Comparison of ENCODE assay signal across 8 cellular contexts in the genomic region with DNA sequence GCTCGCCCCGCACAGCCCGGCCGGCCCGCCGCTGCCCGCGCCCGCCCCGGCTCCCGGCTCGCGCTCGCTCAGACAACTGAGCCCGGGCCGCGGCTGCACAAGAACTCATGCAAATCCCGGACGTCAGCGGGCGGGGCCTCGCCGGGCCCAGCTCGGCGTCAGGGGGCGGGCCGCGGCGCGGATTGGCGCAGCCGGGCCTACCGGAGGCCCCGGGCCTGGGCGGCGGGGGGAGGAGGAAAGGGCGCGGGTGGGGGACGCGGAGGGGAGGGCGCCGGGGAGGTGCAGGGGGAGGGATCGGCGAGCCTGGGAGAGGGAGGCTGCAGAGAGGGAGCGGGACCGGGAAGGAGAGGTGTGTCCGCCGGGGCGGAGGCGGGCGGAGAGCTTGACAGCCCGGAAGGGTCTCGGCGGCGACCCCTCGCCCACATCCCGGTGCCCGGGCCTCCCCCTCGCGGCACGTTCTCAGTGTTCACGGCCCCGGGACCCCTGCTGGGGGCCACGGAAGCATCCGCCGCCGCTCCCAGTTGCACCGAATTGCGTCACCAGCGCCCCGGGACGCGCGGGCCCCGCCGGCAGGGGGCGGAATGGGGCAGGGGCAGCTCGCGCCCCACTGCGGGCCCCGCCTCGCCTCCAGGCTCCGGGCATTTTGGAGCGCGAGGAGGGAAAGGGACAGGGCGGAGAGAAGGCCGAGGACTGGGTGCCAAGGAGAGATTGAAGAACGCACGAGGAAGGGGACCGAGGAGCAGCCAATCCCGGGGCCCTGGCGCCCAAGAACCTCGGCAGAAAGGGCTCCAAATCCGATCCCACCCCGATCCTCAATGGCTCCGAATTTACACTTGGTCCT. TPM values are rescaled to one million over a fixed set of nuclear protein-coding genes. Genes with fewer than 3 reads are reported as not detected.
DNase-seq lines count a peak whose midpoint lies in the region; ATAC-seq and TF ChIP-seq lines count a peak whose summit lies in the region.

A gene (minus strand): TSS at position 78 of the 841 bp plus-strand sequence. CDS start 189 bp downstream, outside the sequence.

- H3K27ac ChIP-seq in SU-DHL-6 (ENCODE audit: low read depth, low read length) (peak within 1 kb of the TSS; percentile 92), trophoblast cell (ENCODE audit: low read depth, low read length) (peak within 1 kb of the TSS; percentile 50), tibial nerve (peak within 1 kb of the TSS; percentile 84 to 94 (median 94))

- H2AFZ ChIP-seq in SU-DHL-6 (ENCODE audit: low read depth, low read length, severe bottlenecking) (peak within 1 kb of the TSS; percentile 89), trophoblast cell (ENCODE audit: insufficient read depth, low read length, poor library complexity) (peak within 1 kb of the TSS; percentile 84)

- H3K27ac Mint-ChIP-seq in HFFc6 = peak within 1 kb of the TSS; percentile 90
- H3K27ac Mint-ChIP-seq in activated naive CD8-positive, alpha-beta T cell treated with anti-CD3 and anti-CD28 coated beads, Interleukin-2, amount 10 ng/mL, durations not matched to agents 7 days and 5 days = peak within 1 kb of the TSS; percentile 96

- H3K79me2 ChIP-seq in SU-DHL-6 (ENCODE audit: insufficient read depth, low read length) = peaks cover 23% of the 10 kb centered on the region
- H3K79me2 ChIP-seq in trophoblast cell (ENCODE audit: control insufficient read depth, insufficient read depth, low read length, poor library complexity) = peaks cover 4% of the 10 kb centered on the region

- H3K4me1 ChIP-seq in trophoblast cell (ENCODE audit: control insufficient read depth in 1 of 2, insufficient read depth in 2 of 2, low read length in 2 of 2) (peaks cover 43 to 47% of the 10 kb centered on the region in 2 experiments), tibial nerve (peaks cover 0 to 87% (median 52%) of the 10 kb centered on the region in 4 donors)

- H3K9me2 ChIP-seq in SU-DHL-6 (replicated peaks; ENCODE audit: insufficient read depth, low read length) = no peaks in the 10 kb centered on the region

- peak within 1 kb of the TSS; percentile 65 for H4K8ac ChIP-seq in trophoblast cell (ENCODE audit: low read depth, low read length)

- peak within 1 kb of the TSS; percentile 47 for H2BK5ac ChIP-seq in trophoblast cell (ENCODE audit: low read depth, low read length, poor library complexity)

- H2BK12ac ChIP-seq in trophoblast cell (ENCODE audit: low read length) = peak within 1 kb of the TSS; percentile 23

- 0 out of 2 replicates have a peak, but pooled peaks cover 4% of the 10 kb centered on the region for H3K36me3 Mint-ChIP-seq in HFFc6 (ENCODE audit: low read depth)
- peaks cover 9% of the 10 kb centered on the region for H3K36me3 Mint-ChIP-seq in activated naive CD8-positive, alpha-beta T cell treated with anti-CD3 and anti-CD28 coated beads, Interleukin-2, amount 10 ng/mL, durations not matched to agents 7 days and 5 days

- H3K4me2 ChIP-seq in SU-DHL-6 (ENCODE audit: low read depth, low read length, poor library complexity, severe bottlenecking) = peak within 1 kb of the TSS; percentile 96
- peak within 1 kb of the TSS; percentile 80 for H3K4me2 ChIP-seq in trophoblast cell (ENCODE audit: low read length)

- peak; percentile 73 to 87 for TF ChIP-seq POLR2A in tibial nerve (IDR thresholded peaks at IDR 0.05)

- POLR2A ChIA-PET in activated naive CD8-positive, alpha-beta T cell treated with anti-CD3 and anti-CD28 coated beads, Interleukin-2, amount 10 ng/mL, durations not matched to agents 7 days and 5 days (lab: Charles Lee) = interaction anchor here (0.6 to 5.2 kb wide), 24 partner anchors 10 to 161 kb away, joined by 3 to 76 read pairs (median 4); a partner anchor contains a TSS

- H3K4ac ChIP-seq in trophoblast cell (ENCODE audit: low read depth, low read length) = peak within 1 kb of the TSS; percentile 17

- H3K4me3 Mint-ChIP-seq in HFFc6 = peak within 1 kb of the TSS; percentile 97
- H3K4me3 Mint-ChIP-seq in activated naive CD8-positive, alpha-beta T cell treated with anti-CD3 and anti-CD28 coated beads, Interleukin-2, amount 10 ng/mL, durations not matched to agents 7 days and 5 days = peak within 1 kb of the TSS; percentile 99

- H3K9ac ChIP-seq in SU-DHL-6 (ENCODE audit: low read length) (peak within 1 kb of the TSS; percentile 82), trophoblast cell (ENCODE audit: low read length) (no peak within 1 kb of the TSS)

- H3K36me3 ChIP-seq in SU-DHL-6 (ENCODE audit: low read length) (0 out of 2 replicates have a peak, but pooled peaks cover 3% of the 10 kb centered on the region), trophoblast cell (ENCODE audit: control insufficient read depth in 1 of 2, insufficient read depth in 2 of 2, low read length in 2 of 2) (peaks cover 0 to 7% of the 10 kb centered on the region in 2 experiments), tibial nerve (peaks cover 0 to 9% (median 0%) of the 10 kb centered on the region in 3 donors)

- H3K27me3 ChIP-seq in SU-DHL-6 (ENCODE audit: low read length) (no peaks in the 10 kb centered on the region), trophoblast cell (ENCODE audit: insufficient read depth, low read length) (peaks cover 81% of the 10 kb centered on the region), tibial nerve (peaks cover 4 to 42% of the 10 kb centered on the region in 2 donors)

- H4K20me1 ChIP-seq in SU-DHL-6 (ENCODE audit: low read depth, low read length) = peaks cover 12% of the 10 kb centered on the region; the same call in 1 of the 2 replicates

- peak within 1 kb of the TSS; percentile 98 for H3K4me3 ChIP-seq in SU-DHL-6 (ENCODE audit: insufficient read depth, low read length, poor library complexity, severe bottlenecking)
- H3K4me3 ChIP-seq in trophoblast cell (ENCODE audit: low read depth, low read length) = peak within 1 kb of the TSS; percentile 73
- H3K4me3 ChIP-seq in tibial nerve = peak within 1 kb of the TSS; percentile 67 to 86 (median 74)

- H3K79me1 ChIP-seq in trophoblast cell (ENCODE audit: low read length) = peaks cover 5% of the 10 kb centered on the region

- WGBS in trophoblast cell (ENCODE audit: extremely low coverage, insufficient coverage, insufficient read length) = no CpG with 5 or more reads among the region's 96 CpGs
- 1 to 5% methylated on average over 37 to 76 of the region's 96 CpGs for WGBS in tibial nerve, 2 donors

- H3K23ac ChIP-seq in trophoblast cell (ENCODE audit: low read length) = no peak within 1 kb of the TSS

- H2AK5ac ChIP-seq in trophoblast cell (ENCODE audit: low read length) = no peak within 1 kb of the TSS

- H3K9me3 Mint-ChIP-seq in HFFc6 = no peaks in the 10 kb centered on the region
- H3K9me3 Mint-ChIP-seq in activated naive CD8-positive, alpha-beta T cell treated with anti-CD3 and anti-CD28 coated beads, Interleukin-2, amount 10 ng/mL, durations not matched to agents 7 days and 5 days = no peaks in the 10 kb centered on the region

- intact Hi-C loops in Right ventricle myocardium superior (cut with DNase I) = loop anchor here (5.0 to 10.0 kb wide), 3 partner anchors 42 to 135 kb away; a partner anchor contains a TSS

- H2BK120ac ChIP-seq in trophoblast cell (ENCODE audit: insufficient read depth, low read length, poor library complexity) = peak within 1 kb of the TSS; percentile 55

- DNase-seq in GM04503 (ENCODE audit: low read depth) (peak; percentile 47), HFFc6 (peak; percentile 85), NCI-H1105 treated with DMSO at 0.1 percent for 48 hours (lab: John Stamatoyannopoulos, UW) (peak; percentile 83), Right ventricle myocardium superior (peak; percentile 98), trophoblast cell (peak; percentile 92 to 93), tibial nerve (ENCODE audit: low spot score in 2 of 2) (peak; percentile 90 to 95)
- DNase-seq in activated naive CD8-positive, alpha-beta T cell treated with anti-CD3 and anti-CD28 coated beads, Interleukin-2, amount 10 ng/mL, durations not matched to agents 7 days and 5 days = peak; percentile 93

- peak within 1 kb of the TSS; percentile 77 for H4K12ac ChIP-seq in trophoblast cell (ENCODE audit: low read depth, low read length)

- peak; percentile 76 for ATAC-seq in activated naive CD8-positive, alpha-beta T cell treated with anti-CD3 and anti-CD28 coated beads, Interleukin-2, amount 10 ng/mL, durations not matched to agents 7 days and 5 days (ENCODE audit: low read depth)
- peak; percentile 85 for ATAC-seq in Right ventricle myocardium superior (ENCODE audit: poor library complexity)

- H3K9me3 ChIP-seq in SU-DHL-6 (ENCODE audit: insufficient read depth, low read length) (no peaks in the 10 kb centered on the region), trophoblast cell (ENCODE audit: insufficient read depth, low read depth, low read length) (peaks cover 14% of the 10 kb centered on the region), tibial nerve (no peaks in the 10 kb centered on the region)

- peak within 1 kb of the TSS; percentile 66 for H3K18ac ChIP-seq in trophoblast cell (ENCODE audit: low read length)

- H3K14ac ChIP-seq in trophoblast cell (ENCODE audit: low read length) = peak within 1 kb of the TSS; percentile 73

- TF ChIP-seq CTCF in HFFc6 (IDR thresholded peaks at IDR 0.05) (peak; percentile 91), SU-DHL-6 (IDR thresholded peaks at IDR 0.05; ENCODE audit: insufficient read depth, low read length, poor library complexity, severe bottlenecking) (peak; percentile 50), tibial nerve (IDR thresholded peaks at IDR 0.05) (peak; percentile 50 to 87 (median 61))

- peak within 1 kb of the TSS; percentile 68 for H4K91ac ChIP-seq in trophoblast cell (ENCODE audit: low read depth, low read length)

- peaks cover 14% of the 10 kb centered on the region for H3F3A ChIP-seq in SU-DHL-6 (ENCODE audit: insufficient read depth)

- H3K27me3 Mint-ChIP-seq in HFFc6 (ENCODE audit: insufficient read depth) = peaks cover 25% of the 10 kb centered on the region
- peaks cover 29% of the 10 kb centered on the region for H3K27me3 Mint-ChIP-seq in activated naive CD8-positive, alpha-beta T cell treated with anti-CD3 and anti-CD28 coated beads, Interleukin-2, amount 10 ng/mL, durations not matched to agents 7 days and 5 days

- peaks cover 5% of the 10 kb centered on the region; the same call in 1 of the 2 replicates for H3K4me1 Mint-ChIP-seq in HFFc6 (ENCODE audit: low read depth)
- H3K4me1 Mint-ChIP-seq in activated naive CD8-positive, alpha-beta T cell treated with anti-CD3 and anti-CD28 coated beads, Interleukin-2, amount 10 ng/mL, durations not matched to agents 7 days and 5 days = peaks cover 19% of the 10 kb centered on the region

- peak in 1 of 2 donors; percentile 81 for TF ChIP-seq EP300 in tibial nerve (IDR thresholded peaks at IDR 0.05)

RNA-seq across cellular contexts. Expression of the gene that starts here (rescaled TPM):
- total RNA-seq in HFFc6 (2021; fragmentation: NEBNext Ultra II Directional; extraction: Animal tissue kit (Norgen Biotek cat#: 25700)) = 10 to 100 TPM; 18.2 to 20.2 (median 19.3) TPM
- total RNA-seq in activated naive CD8-positive, alpha-beta T cell treated with anti-CD3 and anti-CD28 coated beads, Interleukin-2, amount 10 ng/mL, durations not matched to agents 7 days and 5 days = 10 to 100 TPM; 53.8 to 54.4 TPM
- total RNA-seq in Right ventricle myocardium superior (25.6 TPM), tibial nerve (10 to 100 TPM; 11.6 to 15.3 (median 14.4) TPM)
- polyA plus RNA-seq in trophoblast cell (2013) = 17.8 and 20.5 TPM in 2 replicates

Comparison
In these comparisons a context has a peak if more than half of its experiments do, and no peak if none do; other contexts are left out.
1. Peak in every context shown above with its lines: DNase-seq, ATAC-seq, H3K4me3 ChIP-seq and H3K27ac ChIP-seq.
2. DNase-seq: peak in every context shown above with its lines; median percentile 98 in Right ventricle myocardium superior; 93 in activated naive CD8-positive, alpha-beta T cell treated with anti-CD3 and anti-CD28 coated beads, Interleukin-2, amount 10 ng/mL, durations not matched to agents 7 days and 5 days; 92 in trophoblast cell; 92 in tibial nerve; 85 in HFFc6; 83 in NCI-H1105 treated with DMSO at 0.1 percent for 48 hours; 47 in GM04503.